In the genomic region with DNA sequence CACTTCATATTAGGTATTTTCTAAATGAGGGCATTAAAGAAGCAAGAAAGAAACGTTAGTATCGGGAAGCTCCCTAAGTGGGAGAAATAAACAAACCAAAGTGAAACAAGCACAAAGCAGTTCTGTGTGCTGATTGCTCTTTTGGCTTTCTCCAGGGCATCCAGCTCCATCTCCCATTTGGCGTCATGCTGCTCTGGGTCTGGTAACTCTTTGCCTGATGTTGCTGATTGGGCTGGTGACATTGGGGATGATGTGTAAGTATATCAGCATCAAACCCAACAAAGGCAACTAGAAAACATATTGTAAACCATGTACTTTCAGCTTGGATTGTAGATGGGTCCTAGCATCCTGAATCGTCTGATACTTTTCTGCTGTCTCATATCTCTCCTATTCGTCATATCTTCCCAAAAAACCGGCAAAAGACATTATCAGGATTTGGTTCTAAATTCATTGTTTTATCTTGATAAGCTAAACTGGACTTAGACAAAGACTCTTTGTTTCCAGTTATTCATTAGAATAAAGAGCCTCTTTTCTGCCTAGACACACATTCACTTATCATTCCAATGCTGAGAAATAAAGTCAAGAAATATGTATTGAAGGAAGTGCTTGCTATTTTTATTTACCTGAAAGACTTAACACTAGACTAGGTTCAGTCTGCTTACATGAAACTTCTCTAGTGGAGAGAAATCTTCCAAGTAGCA, we compare ENCODE assay signal across 22 cellular contexts. TPM values are rescaled to one million over a fixed set of nuclear protein-coding genes. Genes with fewer than 3 reads are reported as not detected.
"Had no signal": no experiment of that assay in that cellular context is flagged by ENCODE, and none has a peak within 500 bp of the region (broad histone marks: within the 10 kb centered on the region; RNA-seq: fewer than 3 reads in every experiment).

No MANE protein-coding gene starts in this region.

- H3K79me2 ChIP-seq: parathyroid adenoma had no signal

- H2AFZ ChIP-seq: parathyroid adenoma had no signal

- H3K4me1 ChIP-seq: gastrocnemius medialis, parathyroid adenoma, right lobe of liver, suprapubic skin, vagina had no signal

- H3K36me3 ChIP-seq: cardiac muscle cell, esophagus muscularis mucosa, gastrocnemius medialis, right lobe of liver, suprapubic skin, vagina had no signal

- H3K27ac ChIP-seq: cardiac muscle cell, esophagus muscularis mucosa, gastrocnemius medialis, parathyroid adenoma, right lobe of liver, skin epidermis, suprapubic skin, vagina, VCaP had no signal

- H3K9me3 ChIP-seq: esophagus muscularis mucosa, gastrocnemius medialis, right lobe of liver, suprapubic skin, vagina had no signal

- ATAC-seq: activated CD4-positive, CD25-positive, alpha-beta regulatory T cell treated with anti-CD3 and anti-CD28 coated beads, Interleukin-2, amount 50 U/mL, for 24 hours; activated T-cell treated with anti-CD3 and anti-CD28 coated beads, Interleukin-2, amount 50 U/mL, for 72 hours; effector memory CD8-positive, alpha-beta T cell; gastrocnemius medialis; right lobe of liver had no signal

- H3K27me3 ChIP-seq: cardiac muscle cell, esophagus muscularis mucosa, gastrocnemius medialis, right lobe of liver, suprapubic skin, vagina had no signal

- H3K4me3 ChIP-seq: cardiac muscle cell, esophagus muscularis mucosa, gastrocnemius medialis, right lobe of liver, skin epidermis, suprapubic skin, vagina had no signal

- H3K9ac ChIP-seq: parathyroid adenoma had no signal

- DNase-seq: activated CD4-positive, alpha-beta memory T cell treated with anti-CD3 and anti-CD28 coated beads, Interleukin-2, amount 10 ng/mL, durations not matched to agents 7 days and 5 days; activated CD4-positive, alpha-beta T cell treated with anti-CD3 and anti-CD28 coated beads, Interleukin-2, amount 10 ng/mL, durations not matched to agents 24 days and 14 days; activated effector memory CD4-positive, alpha-beta T cell treated with anti-CD3 and anti-CD28 coated beads, Interleukin-2, amount 50 U/mL, for 16 hours; activated naive CD4-positive, alpha-beta T cell treated with anti-CD3 and anti-CD28 coated beads, Interleukin-2, amount 10 ng/mL, durations not matched to agents 7 days and 5 days; activated T-cell treated with anti-CD3 and anti-CD28 coated beads, Interleukin-2, amount 50 U/mL, for 72 hours; effector memory CD8-positive, alpha-beta T cell; gastrocnemius medialis; right lobe of liver; stimulated activated CD4-positive, alpha-beta T cell treated with anti-CD3 and anti-CD28 coated beads, Interleukin-1b, Interleukin-23, amount 100 ng/mL, for 48 hours; T-helper 2 cell; trophoblast cell had no signal

RNA-seq across cellular contexts. Expression of a gene that starts 2.4 kb away (rescaled TPM):
- total RNA-seq: activated CD4-positive, alpha-beta memory T cell treated with anti-CD3 and anti-CD28 coated beads, Interleukin-2, amount 10 ng/mL, durations not matched to agents 7 days and 5 days; activated CD4-positive, alpha-beta T cell treated with anti-CD3 and anti-CD28 coated beads, Interleukin-2, amount 10 ng/mL, durations not matched to agents 24 days and 14 days; activated T-cell treated with anti-CD3 and anti-CD28 coated beads, Interleukin-2, amount 50 U/mL, for 72 hours; cardiac muscle cell; chondrocyte; dermis microvascular lymphatic vessel endothelial cell; esophagus muscularis mucosa; gastrocnemius medialis; myocyte; right lobe of liver; vagina had no signal
- polyA plus RNA-seq: cardiac muscle cell had no signal

RNA-seq across cellular contexts. Expression of a gene that starts 13.9 kb away (rescaled TPM):
- total RNA-seq: activated CD4-positive, alpha-beta memory T cell treated with anti-CD3 and anti-CD28 coated beads, Interleukin-2, amount 10 ng/mL, durations not matched to agents 7 days and 5 days; activated CD4-positive, alpha-beta T cell treated with anti-CD3 and anti-CD28 coated beads, Interleukin-2, amount 10 ng/mL, durations not matched to agents 24 days and 14 days; activated T-cell treated with anti-CD3 and anti-CD28 coated beads, Interleukin-2, amount 50 U/mL, for 72 hours; chondrocyte; dermis microvascular lymphatic vessel endothelial cell; esophagus muscularis mucosa; myocyte; suprapubic skin; vagina had no signal
- polyA plus RNA-seq: cardiac muscle cell had no signal

RNA-seq across cellular contexts. Expression of a gene that starts 17.7 kb away (rescaled TPM):
- total RNA-seq: activated CD4-positive, alpha-beta memory T cell treated with anti-CD3 and anti-CD28 coated beads, Interleukin-2, amount 10 ng/mL, durations not matched to agents 7 days and 5 days; activated CD4-positive, alpha-beta T cell treated with anti-CD3 and anti-CD28 coated beads, Interleukin-2, amount 10 ng/mL, durations not matched to agents 24 days and 14 days; activated T-cell treated with anti-CD3 and anti-CD28 coated beads, Interleukin-2, amount 50 U/mL, for 72 hours; cardiac muscle cell; chondrocyte; dermis microvascular lymphatic vessel endothelial cell; gastrocnemius medialis; myocyte; right lobe of liver; suprapubic skin; vagina had no signal
- polyA plus RNA-seq: cardiac muscle cell had no signal

RNA-seq across cellular contexts. Expression of a gene that starts 41.6 kb away (rescaled TPM):
- total RNA-seq: activated CD4-positive, alpha-beta T cell treated with anti-CD3 and anti-CD28 coated beads, Interleukin-2, amount 10 ng/mL, durations not matched to agents 24 days and 14 days; cardiac muscle cell; chondrocyte; dermis microvascular lymphatic vessel endothelial cell; myocyte; vagina had no signal
- polyA plus RNA-seq: cardiac muscle cell had no signal
